Comparison of ENCODE assay signal across 8 cellular contexts in genomic region chr12:122062832-122063690, GRCh38. TPM values are rescaled to one million over a fixed set of nuclear protein-coding genes. Genes with fewer than 3 reads are reported as not detected.
DNase-seq lines count a peak whose midpoint lies in the region; ATAC-seq and TF ChIP-seq lines count a peak whose summit lies in the region.

No MANE protein-coding gene starts in this region.

- H3K9ac ChIP-seq in GM23248 (peak overlapping the region; percentile 38), NT2/D1 (ENCODE audit: insufficient read length, low read depth) (peak overlapping the region; percentile 84), colonic mucosa (ENCODE audit: low read depth in 2 of 2, low read length in 2 of 2) (peak overlapping the region; percentile 61 to 91)

- no peaks in the 10 kb centered on the region for H4K20me1 ChIP-seq in GM23248 (ENCODE audit: insufficient read depth)

- 36 to 48% methylated on average over 19 of the region's 19 CpGs for WGBS in GM23248 (ENCODE audit: low coverage in 1 of 2, low lambda C conversion rate in 2 of 2, missing lambda C conversion rate in 2 of 2), 2 experiments
- 12 to 22% methylated on average over 9 to 19 of the region's 19 CpGs for WGBS in transverse colon (ENCODE audit: low coverage in 1 of 2), 2 donors

- intact Hi-C loops in colonic mucosa (cut with DNase I) (no loop called here), lower lobe of right lung (cut with DNase I) (no loop called here), transverse colon (cut with DNase I; ENCODE audit: low total_unique reads) (no loop called here)

- TF ChIP-seq CTCF in colonic mucosa (IDR thresholded peaks at IDR 0.05) (no peak), lower lobe of right lung (IDR thresholded peaks at IDR 0.05) (no peak), transverse colon (IDR thresholded peaks at IDR 0.05) (no peak), GM13976 (IDR thresholded peaks at IDR 0.05; ENCODE audit: borderline replicate concordance, control extremely low read depth, extremely low read depth, insufficient read depth, missing control alignments) (no peak)

- peak; percentile 58 for DNase-seq in GM23248
- no peak for DNase-seq in NT2/D1 (ENCODE audit: low read depth, low spot score)
- DNase-seq in colonic mucosa = peak; percentile 81
- DNase-seq in lower lobe of right lung = no peak
- peak; percentile 71 for DNase-seq in transverse colon
- no peak for DNase-seq in GM13976 (ENCODE audit: low spot score)
- no peak for DNase-seq in NCI-H82 treated with DMSO at 0.1 percent for 48 hours (lab: John Stamatoyannopoulos, UW; ENCODE audit: unreplicated experiment)

- H3K4me1 ChIP-seq in GM23248 (ENCODE audit: insufficient read depth) = peaks cover 22% of the 10 kb centered on the region
- H3K4me1 ChIP-seq in NT2/D1 (ENCODE audit: insufficient read depth, insufficient read length) = peaks cover 20% of the 10 kb centered on the region
- peaks cover 9% of the 10 kb centered on the region for H3K4me1 ChIP-seq in colonic mucosa
- H3K4me1 ChIP-seq in lower lobe of right lung = peaks cover 28% of the 10 kb centered on the region
- peaks cover 40 to 82% (median 60%) of the 10 kb centered on the region in 4 donors for H3K4me1 ChIP-seq in transverse colon

- no peaks in the 10 kb centered on the region for H3K9me3 ChIP-seq in GM23248 (ENCODE audit: low read depth)
- no peaks in the 10 kb centered on the region for H3K9me3 ChIP-seq in NT2/D1 (ENCODE audit: insufficient read depth, low read length)
- no peaks in the 10 kb centered on the region for H3K9me3 ChIP-seq in colonic mucosa
- no peaks in the 10 kb centered on the region for H3K9me3 ChIP-seq in lower lobe of right lung
- H3K9me3 ChIP-seq in transverse colon = no peaks in the 10 kb centered on the region

- no peaks in the 10 kb centered on the region for H3K79me2 ChIP-seq in GM23248 (ENCODE audit: insufficient read depth)

- in situ Hi-C loops in GM23248 (cut with MboI) (no loop called here), transverse colon (cut with MboI; ENCODE audit: low pct_ligation_motif_present in 1 of 4, low pct_unique_long_range_greater_than_20kb in 1 of 4, low sequenced_read_pairs in 3 of 4) (no loop called here), GM13976 (cut with MboI; ENCODE audit: low sequenced_read_pairs, unreplicated experiment) (no loop called here)

- H3K27me3 ChIP-seq in GM23248 (replicated peaks; ENCODE audit: insufficient read depth) = no peaks in the 10 kb centered on the region
- H3K27me3 ChIP-seq in NT2/D1 (ENCODE audit: insufficient read depth, insufficient read length) = no peaks in the 10 kb centered on the region
- no peaks in the 10 kb centered on the region for H3K27me3 ChIP-seq in colonic mucosa
- no peaks in the 10 kb centered on the region for H3K27me3 ChIP-seq in lower lobe of right lung (ENCODE audit: low read depth)
- H3K27me3 ChIP-seq in transverse colon = no peaks in the 10 kb centered on the region

- TF ChIP-seq POLR2A in transverse colon (IDR thresholded peaks at IDR 0.05) = peak; percentile 21

- TF ChIP-seq EP300 in transverse colon (IDR thresholded peaks at IDR 0.05; ENCODE audit: low read depth) = peak; percentile 71

- H3K4me3 ChIP-seq in GM23248 (no peak overlapping the region), NT2/D1 (ENCODE audit: insufficient read length, low read depth) (peak overlapping the region; percentile 13), colonic mucosa (no peak overlapping the region), lower lobe of right lung (peak overlapping the region; percentile 26), transverse colon (peak overlapping the region in 1 of 4 donors; percentile 15)

- H3F3A ChIP-seq in GM23248 (ENCODE audit: insufficient read depth) = no peaks in the 10 kb centered on the region; the same call in 1 of the 2 replicates

- ATAC-seq in lower lobe of right lung (peak; percentile 74 to 81), HG03565 (IDR thresholded peaks at IDR 0.05; ENCODE audit: unreplicated experiment) (no peak)

- H2AFZ ChIP-seq in GM23248 = peak overlapping the region; percentile 76

- H3K27ac ChIP-seq in GM23248 (peak overlapping the region; percentile 20), colonic mucosa (peak overlapping the region; percentile 69), lower lobe of right lung (peak overlapping the region; percentile 75), transverse colon (peak overlapping the region; percentile 87 to 92 (median 90))

- H3K4me2 ChIP-seq in GM23248 (ENCODE audit: unreplicated experiment) = peak overlapping the region; percentile 17

- H3K36me3 ChIP-seq in GM23248 (ENCODE audit: low read depth) (no peaks in the 10 kb centered on the region), NT2/D1 (ENCODE audit: insufficient read depth, insufficient read length, low read length) (peaks cover 28% of the 10 kb centered on the region), colonic mucosa (no peaks in the 10 kb centered on the region), lower lobe of right lung (peaks cover 8% of the 10 kb centered on the region), transverse colon (no peaks in the 10 kb centered on the region)

- no peaks in the 10 kb centered on the region for H3K9me2 ChIP-seq in GM23248 (ENCODE audit: insufficient read depth)

RNA-seq across cellular contexts. Expression of gene MLXIP, which starts 15.5 kb away (rescaled TPM):
- 6.4 and 7.1 TPM in 2 replicates for total RNA-seq in GM23248 (2014; rRNA removed; shearing (Covaris generic))
- 7.4 and 7.5 TPM in 2 replicates for polyA plus RNA-seq in GM23248 (2016; fragmentation: Nextera tagmentation; extraction: Ambion mirVana)
- total RNA-seq in colonic mucosa = 100 to 1,000 TPM; 158 to 201 TPM
- 55.9 TPM for total RNA-seq in lower lobe of right lung
- total RNA-seq in transverse colon = 100 to 1,000 TPM in 3 of 4 donors, 10 to 100 TPM in 1; 99.5 to 302 (median 151) TPM

RNA-seq across cellular contexts. Expression of gene BCL7A, which starts 41.4 kb away (rescaled TPM):
- total RNA-seq in GM23248 (2014; rRNA removed; shearing (Covaris generic)) = 3.4 and 4.2 TPM in 2 replicates
- polyA plus RNA-seq in GM23248 (2016; fragmentation: Nextera tagmentation; extraction: Ambion mirVana) = 2.7 and 3.0 TPM in 2 replicates
- total RNA-seq in colonic mucosa (10 to 100 TPM in 1 of 2 donors, 1 to 10 TPM in 1; 7.0 to 10.0 TPM), lower lobe of right lung (6.4 TPM), transverse colon (1 to 10 TPM in 3 of 4 donors, under 1 TPM in 1; 0.75 to 6.8 (median 6.3) TPM)

Comparison
In these comparisons a context has a peak if more than half of its experiments do, and no peak if none do; other contexts are left out.
1. DNase-seq: peak in GM23248 (single experiment), colonic mucosa (single experiment) and transverse colon (single experiment); none in NT2/D1 (single experiment), lower lobe of right lung (single experiment), GM13976 (single experiment) and NCI-H82 treated with DMSO at 0.1 percent for 48 hours (single experiment).
2. H3K27ac ChIP-seq: peak in every context shown above with its lines; median percentile 90 in transverse colon; 75 in lower lobe of right lung; 69 in colonic mucosa; 20 in GM23248.
3. H3K4me3 ChIP-seq: peak in NT2/D1 (single experiment) and lower lobe of right lung (single experiment); none in GM23248 (single experiment) and colonic mucosa (single experiment).
4. Peak in every context shown above with its lines, with median percentiles within 50 percentile points of each other: H3K9ac ChIP-seq.